Comparison of ENCODE assay signal across 16 cellular contexts in the genomic region with DNA sequence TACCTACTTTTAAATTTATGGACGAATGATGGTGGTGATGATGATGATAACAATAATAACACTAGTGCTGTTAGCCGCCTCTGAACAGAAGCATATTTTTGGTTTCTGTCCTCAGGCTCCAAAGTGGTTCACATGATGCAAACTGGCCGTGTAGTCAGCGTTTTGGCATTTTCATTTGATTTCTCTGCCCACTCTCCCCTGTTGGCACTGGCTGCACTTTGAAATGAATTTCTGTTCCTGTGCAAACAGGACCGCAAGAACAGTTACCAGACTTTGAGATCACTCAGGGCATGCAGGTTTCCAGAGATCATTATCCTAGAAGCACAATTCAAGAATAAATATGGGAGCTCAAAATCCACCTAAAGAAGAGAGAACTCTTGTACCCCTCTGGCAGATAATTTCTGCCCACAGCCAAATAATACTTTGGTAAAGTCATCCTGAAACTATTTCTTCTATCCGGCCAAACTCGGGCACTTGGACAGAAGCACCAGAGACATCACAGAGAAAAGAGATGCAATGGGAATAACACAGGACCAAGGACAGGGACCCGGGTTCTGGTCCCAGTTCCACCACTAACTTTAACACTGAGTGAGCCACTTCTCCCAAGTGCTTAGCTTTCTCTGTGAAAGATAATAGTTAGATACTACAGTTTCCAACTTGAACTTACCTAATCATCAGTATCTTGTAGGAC.
DNase-seq lines count a peak whose midpoint lies in the region; ATAC-seq and TF ChIP-seq lines count a peak whose summit lies in the region.
"Had no signal": no experiment of that assay in that cellular context is flagged by ENCODE, and none has a peak within 500 bp of the region (broad histone marks: within the 10 kb centered on the region; RNA-seq: fewer than 3 reads in every experiment).

No MANE protein-coding gene starts in this region.

- H3K27ac ChIP-seq in Panc1 (ENCODE audit: low read length) (peak overlapping the region; percentile 36; the same call in 1 of the 2 replicates), prostate gland (no peak overlapping the region)
- H3K27ac ChIP-seq: hepatocyte, KMS-11 had no signal

- H3K36me3 ChIP-seq in Panc1 (ENCODE audit: control insufficient read depth, insufficient read depth, low read length) (no peaks in the 10 kb centered on the region), prostate gland (no peaks in the 10 kb centered on the region), H7 (replicated peaks; ENCODE audit: control insufficient read depth, insufficient read depth, low read length) (no peaks in the 10 kb centered on the region)
- H3K36me3 ChIP-seq: transverse colon had no signal

- CTCF ChIA-PET in Panc1 (lab: Charles Lee), result interaction anchor here (0.6 kb wide), 1 partner anchor 434 kb away, joined by 3 read pairs; no protein-coding TSS in a partner anchor

- WGBS in prostate gland, result 35% methylated on average over 8 of the region's 8 CpGs

- H3K27me3 ChIP-seq in Panc1 (ENCODE audit: control insufficient read depth, insufficient read depth, low read length) (no peaks in the 10 kb centered on the region), prostate gland (replicated peaks; ENCODE audit: insufficient read depth) (no peaks in the 10 kb centered on the region), H7 (ENCODE audit: control insufficient read depth, insufficient read depth, low read length) (no peaks in the 10 kb centered on the region)
- H3K27me3 ChIP-seq: hepatocyte, transverse colon had no signal

- no peaks in the 10 kb centered on the region for H3K9me3 ChIP-seq in Panc1 (ENCODE audit: control insufficient read depth, insufficient read depth, low read depth, low read length)
- no peaks in the 10 kb centered on the region for H3K9me3 ChIP-seq in prostate gland
- H3K9me3 ChIP-seq: transverse colon had no signal

- in situ Hi-C loops in Panc1 (cut with HindIII; ENCODE audit: low pct_unique_long_range_greater_than_20kb, low sequenced_read_pairs), result no loop called here

- BruUV-seq in Panc1 (replicated peaks; lab: Mats Ljungman, UMichigan), result no TSS peak

- H3K4me1 ChIP-seq in Panc1 (ENCODE audit: control insufficient read depth, insufficient read depth, low read length), result peaks cover 3% of the 10 kb centered on the region
- no peaks in the 10 kb centered on the region for H3K4me1 ChIP-seq in prostate gland (replicated peaks)
- H3K4me1 ChIP-seq: transverse colon had no signal

- POLR2A ChIA-PET in Panc1 (lab: Charles Lee), result interaction anchor here (0.5 kb wide), 1 partner anchor 16 kb away, joined by 4 read pairs; no protein-coding TSS in a partner anchor

- peak; percentile 93 for DNase-seq in EL
- peak; percentile 74 for DNase-seq in Panc1 (ENCODE audit: low read depth, low spot score)
- DNase-seq in cardiac fibroblast (ENCODE audit: low read depth in 2 of 2), result peak; percentile 9 to 40
- peak; percentile 11 for DNase-seq in prostate gland (ENCODE audit: low spot score)
- no peak for DNase-seq in NOMO-1 treated with DMSO at 0.1 percent for 48 hours (lab: John Stamatoyannopoulos, UW; ENCODE audit: unreplicated experiment)
- no peak for DNase-seq in H7
- no peak for DNase-seq in head of caudate nucleus
- DNase-seq: caudate nucleus, NCI-H146, posterior cingulate gyrus, transverse colon had no signal

- H3K4me3 ChIP-seq in Panc1 (ENCODE audit: low read depth in 2 of 2, low read length in 2 of 2) (peak overlapping the region in 1 of 2 experiments; percentile 17; a peak in 1 of 4 replicates), cardiac fibroblast (replicated peaks in 1 of 2; ENCODE audit: low read depth in 2 of 2, low read length in 2 of 2) (no peak overlapping the region), prostate gland (no peak overlapping the region), H7 (ENCODE audit: insufficient read depth, low read depth, low read length) (no peak overlapping the region)
- H3K4me3 ChIP-seq: GM12878, hepatocyte, transverse colon had no signal

- no peak for TF ChIP-seq POLR2A in prostate gland (IDR thresholded peaks at IDR 0.05)

- ATAC-seq in Panc1 (peak; percentile 90), GM18502 (IDR thresholded peaks at IDR 0.05; ENCODE audit: poor library complexity, unreplicated experiment) (no peak)
- ATAC-seq: GM12878, left lobe of liver had no signal

- intact Hi-C loops in Panc1 (cut with micrococcal nuclease; ENCODE audit: unreplicated experiment), result no loop called here
- intact Hi-C loops in prostate gland (cut with DNase I), result no loop called here
- intact Hi-C loops in head of caudate nucleus (cut with DNase I), result no loop called here

- TF ChIP-seq CTCF in Panc1 (IDR thresholded peaks at IDR 0.05), result no peak
- no peak for TF ChIP-seq CTCF in cardiac fibroblast (IDR thresholded peaks at IDR 0.05; ENCODE audit: low read depth, low read length)
- TF ChIP-seq CTCF in prostate gland (IDR thresholded peaks at IDR 0.05), result no peak

Comparison
In these comparisons a context has a peak if more than half of its experiments do, and no peak if none do; other contexts are left out.
1. DNase-seq: peak in EL (single experiment), Panc1 (single experiment), cardiac fibroblast (2 of 2) and prostate gland (single experiment); none in NOMO-1 treated with DMSO at 0.1 percent for 48 hours (single experiment), H7 (single experiment) and head of caudate nucleus (0 of 42).